In genomic region chr15:45139770-45140169, GRCh38 we compare ENCODE assay signal across 23 cellular contexts. TPM values are rescaled to one million over a fixed set of nuclear protein-coding genes. Genes with fewer than 3 reads are reported as not detected.
DNase-seq lines count a peak whose midpoint lies in the region; ATAC-seq and TF ChIP-seq lines count a peak whose summit lies in the region.
"Had no signal": no experiment of that assay in that cellular context is flagged by ENCODE, and none has a peak within 500 bp of the region (broad histone marks: within the 10 kb centered on the region; RNA-seq: fewer than 3 reads in every experiment).

No MANE protein-coding gene starts in this region.

- H3K4me2 ChIP-seq in osteoblast (ENCODE audit: insufficient read depth, low read length), result no peak overlapping the region
- H3K4me2 ChIP-seq: BLaER1 treated with 17β-estradiol and CSF1 and Interleukin-3, amounts not matched to agents 10 nM and 100 nM had no signal

- H3K27me3 ChIP-seq in osteoblast (ENCODE audit: insufficient read depth, low read length) (peaks cover 38% of the 10 kb centered on the region), upper lobe of left lung (peaks cover 0 to 8% (median 3%) of the 10 kb centered on the region in 4 donors)

- 76 to 84% methylated on average over 3 to 6 of the region's 6 CpGs for WGBS in upper lobe of left lung, 2 donors

- H4K20me1 ChIP-seq in osteoblast (ENCODE audit: insufficient read depth, low read length), result no peaks in the 10 kb centered on the region
- H4K20me1 ChIP-seq: BLaER1 treated with 17β-estradiol and CSF1 and Interleukin-3, amounts not matched to agents 10 nM and 100 nM had no signal

- TF ChIP-seq POLR2A in upper lobe of left lung (IDR thresholded peaks at IDR 0.05), result peak in 1 of 4 donors; percentile 54

- H3K36me3 ChIP-seq in osteoblast (ENCODE audit: insufficient read depth, low read length) (no peaks in the 10 kb centered on the region), upper lobe of left lung (peaks cover 10 to 25% (median 21%) of the 10 kb centered on the region in 4 donors)
- H3K36me3 ChIP-seq: BLaER1 treated with 17β-estradiol and CSF1 and Interleukin-3, amounts not matched to agents 10 nM and 100 nM had no signal

- TF ChIP-seq CTCF in 22Rv1 (IDR thresholded peaks at IDR 0.05), result no peak
- no peak for TF ChIP-seq CTCF in osteoblast (IDR thresholded peaks at IDR 0.05; ENCODE audit: extremely low read depth, low read depth, low read length)
- TF ChIP-seq CTCF in upper lobe of left lung (IDR thresholded peaks at IDR 0.05), result peak in 2 of 6 experiments; percentile 7 to 15

- no peaks in the 10 kb centered on the region for H3K9me3 ChIP-seq in osteoblast (ENCODE audit: low read depth, low read length)
- no peaks in the 10 kb centered on the region for H3K9me3 ChIP-seq in upper lobe of left lung

- H3K27ac ChIP-seq in 22Rv1 (peak overlapping the region; percentile 60), osteoblast (ENCODE audit: low read depth, low read length) (no peak overlapping the region), upper lobe of left lung (peak overlapping the region in 3 of 4 donors; percentile 19 to 55 (median 42))
- H3K27ac ChIP-seq: BLaER1 treated with 17β-estradiol and CSF1 and Interleukin-3, amounts not matched to agents 10 nM and 100 nM had no signal

- peak; percentile 56 for DNase-seq in NCI-H524 treated with DMSO at 0.1 percent for 48 hours (lab: John Stamatoyannopoulos, UW)
- peak; percentile 42 for DNase-seq in osteoblast (ENCODE audit: insufficient read length, low spot score, missing footprints)
- peak in 1 of 2 donors; percentile 85 for DNase-seq in upper lobe of left lung
- DNase-seq in SIG-M5 (lab: John Stamatoyannopoulos, UW), result no peak
- DNase-seq in stimulated activated naive CD8-positive, alpha-beta T cell treated with anti-CD3 and anti-CD28 coated beads, Interleukin-15, Interleukin-2, amounts not matched to agents 100 U/mL and 50 U/mL, for 24 hours, result no peak
- no peak for DNase-seq in activated CD8-positive, alpha-beta memory T cell treated with anti-CD3 and anti-CD28 coated beads for 24 hours
- DNase-seq: 8988T; CD4-positive, CD25-positive, alpha-beta regulatory T cell; CD8-positive, alpha-beta memory T cell; COR-L47; DMS 273 treated with DMSO at 0.1 percent for 48 hours; DMS53; DND-41; EL; H9 had no signal

- H3K79me2 ChIP-seq in osteoblast (ENCODE audit: insufficient read depth, low read length), result no peaks in the 10 kb centered on the region

- TF ChIP-seq EP300 in upper lobe of left lung (IDR thresholded peaks at IDR 0.05), result peak; percentile 51 to 97 (median 90)

- H2AFZ ChIP-seq in osteoblast (ENCODE audit: low read length), result no peak overlapping the region

- ATAC-seq in upper lobe of left lung (ENCODE audit: low FRiP score in 2 of 2), result peak; percentile 39 to 91
- no peak for ATAC-seq in stimulated activated naive CD8-positive, alpha-beta T cell treated with anti-CD3 and anti-CD28 coated beads, Interleukin-15, Interleukin-2, amounts not matched to agents 100 U/mL and 50 U/mL, for 24 hours
- ATAC-seq: GM12878 had no signal

- H3K4me1 ChIP-seq in osteoblast (ENCODE audit: insufficient read depth, low read length), result no peaks in the 10 kb centered on the region
- H3K4me1 ChIP-seq in upper lobe of left lung, result peaks cover 7 to 45% (median 11%) of the 10 kb centered on the region in 4 donors

- no peak overlapping the region for H3K4me3 ChIP-seq in osteoblast (ENCODE audit: insufficient read depth, low read length)
- no peak overlapping the region for H3K4me3 ChIP-seq in upper lobe of left lung
- H3K4me3 ChIP-seq: BLaER1 treated with 17β-estradiol and CSF1 and Interleukin-3, amounts not matched to agents 10 nM and 100 nM; GM12878 had no signal

RNA-seq across cellular contexts. Expression of gene DUOX1, which starts 10.0 kb away (rescaled TPM):
- total RNA-seq in osteoblast (under 0.01 and 0.29 TPM in 2 replicates), upper lobe of left lung (1,000 to 10,000 TPM in 1 of 6 donors, 100 to 1,000 TPM in 5; 215 to 1,314 (median 495) TPM)
- total RNA-seq: CD4-positive, CD25-positive, alpha-beta regulatory T cell; G401 had no signal

RNA-seq across cellular contexts. Expression of gene DUOXA1, which starts 10.1 kb away (rescaled TPM):
- total RNA-seq in osteoblast (0.29 and 0.36 TPM in 2 replicates), upper lobe of left lung (100 to 1,000 TPM in 5 of 6 donors, 10 to 100 TPM in 1; 84.2 to 530 (median 181) TPM)
- total RNA-seq: CD4-positive, CD25-positive, alpha-beta regulatory T cell; G401; H1 had no signal

RNA-seq across cellular contexts. Expression of gene DUOXA2, which starts 25.6 kb away (rescaled TPM):
- total RNA-seq in osteoblast (not detected in 2 replicates), upper lobe of left lung (under 1 TPM in 1 of 6 donors, not detected in 5; 0.13 TPM)
- total RNA-seq: A673; B cell; CD4-positive, CD25-positive, alpha-beta regulatory T cell; CD8-positive, alpha-beta memory T cell; G401; GM12878; H1; H9; HT-29 had no signal

RNA-seq across cellular contexts. Expression of gene DUOX2, which starts 25.8 kb away (rescaled TPM):
- total RNA-seq in osteoblast, result under 0.01 TPM in 1 of 2 replicates, not detected in the other
- 10 to 100 TPM in 1 of 6 donors, 1 to 10 TPM in 5; 2.7 to 27.2 (median 6.7) TPM for total RNA-seq in upper lobe of left lung
- total RNA-seq: CD4-positive, CD25-positive, alpha-beta regulatory T cell; CD8-positive, alpha-beta memory T cell; G401; H1 had no signal

RNA-seq across cellular contexts. Expression of gene SHF, which starts 48.0 kb away (rescaled TPM):
- total RNA-seq in osteoblast (3.3 and 4.1 TPM in 2 replicates), upper lobe of left lung (1 to 10 TPM; 1.4 to 8.0 (median 5.1) TPM)

Comparison
In these comparisons a context has a peak if more than half of its experiments do, and no peak if none do; other contexts are left out.
1. DNase-seq: peak in NCI-H524 treated with DMSO at 0.1 percent for 48 hours (single experiment) and osteoblast (single experiment); none in SIG-M5 (single experiment), stimulated activated naive CD8-positive, alpha-beta T cell treated with anti-CD3 and anti-CD28 coated beads, Interleukin-15, Interleukin-2, amounts not matched to agents 100 U/mL and 50 U/mL, for 24 hours (single experiment) and activated CD8-positive, alpha-beta memory T cell treated with anti-CD3 and anti-CD28 coated beads for 24 hours (single experiment).
2. RNA of gene DUOX1, which starts 10.0 kb away (total RNA-seq): 215 to 1,314 TPM in upper lobe of left lung; under 0.01 to 0.29 TPM in osteoblast; every median in the first group is over 100 times any median in the second.
3. RNA of gene DUOXA1, which starts 10.1 kb away (total RNA-seq): 84.2 to 530 TPM in upper lobe of left lung; 0.29 to 0.36 TPM in osteoblast; every median in the first group is over 10 times any median in the second.